Comparison of ENCODE assay signal across 1 cellular context in the genomic region with DNA sequence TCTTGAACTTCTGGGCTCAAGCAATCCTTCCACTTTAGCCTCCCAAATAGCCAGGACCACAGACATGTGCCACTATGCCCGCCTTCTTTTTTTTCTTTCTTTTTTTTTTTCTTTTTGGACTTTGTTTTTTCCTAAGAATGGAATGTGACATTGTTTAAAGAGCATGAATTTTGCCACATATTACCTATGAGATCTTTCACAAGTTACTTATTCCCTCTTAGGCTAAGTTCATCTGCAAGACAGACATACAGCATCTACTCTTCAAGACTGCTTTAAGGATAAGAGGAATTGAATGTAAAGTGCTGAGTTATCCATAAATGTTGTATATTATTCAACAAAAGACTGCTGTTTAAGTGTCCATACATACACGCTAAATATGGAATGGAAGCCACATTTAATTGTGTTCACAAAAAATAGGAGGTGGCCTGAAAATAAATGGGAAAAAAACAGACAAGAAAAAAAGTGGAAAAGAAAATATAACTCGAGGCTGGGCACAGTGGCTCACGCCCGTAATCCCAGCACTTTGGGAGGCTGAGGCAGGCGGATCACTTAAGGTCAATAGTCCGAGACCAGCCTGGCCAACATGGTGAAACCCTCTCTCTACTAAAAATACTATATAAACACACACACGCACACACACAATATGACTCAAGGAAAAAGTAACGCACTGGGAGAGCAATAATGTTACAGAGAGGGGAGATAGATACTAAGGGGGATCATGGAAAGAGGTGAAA.
TF ChIP-seq lines count a peak whose summit lies in the region.

No MANE protein-coding gene starts in this region.

TF ChIP-seq in HepG2, 621 proteins besides CTCF, POLR2A, EP300 and RAD21 (continued from another document and continues in another):
- TF ChIP-seq, protein P1, sequence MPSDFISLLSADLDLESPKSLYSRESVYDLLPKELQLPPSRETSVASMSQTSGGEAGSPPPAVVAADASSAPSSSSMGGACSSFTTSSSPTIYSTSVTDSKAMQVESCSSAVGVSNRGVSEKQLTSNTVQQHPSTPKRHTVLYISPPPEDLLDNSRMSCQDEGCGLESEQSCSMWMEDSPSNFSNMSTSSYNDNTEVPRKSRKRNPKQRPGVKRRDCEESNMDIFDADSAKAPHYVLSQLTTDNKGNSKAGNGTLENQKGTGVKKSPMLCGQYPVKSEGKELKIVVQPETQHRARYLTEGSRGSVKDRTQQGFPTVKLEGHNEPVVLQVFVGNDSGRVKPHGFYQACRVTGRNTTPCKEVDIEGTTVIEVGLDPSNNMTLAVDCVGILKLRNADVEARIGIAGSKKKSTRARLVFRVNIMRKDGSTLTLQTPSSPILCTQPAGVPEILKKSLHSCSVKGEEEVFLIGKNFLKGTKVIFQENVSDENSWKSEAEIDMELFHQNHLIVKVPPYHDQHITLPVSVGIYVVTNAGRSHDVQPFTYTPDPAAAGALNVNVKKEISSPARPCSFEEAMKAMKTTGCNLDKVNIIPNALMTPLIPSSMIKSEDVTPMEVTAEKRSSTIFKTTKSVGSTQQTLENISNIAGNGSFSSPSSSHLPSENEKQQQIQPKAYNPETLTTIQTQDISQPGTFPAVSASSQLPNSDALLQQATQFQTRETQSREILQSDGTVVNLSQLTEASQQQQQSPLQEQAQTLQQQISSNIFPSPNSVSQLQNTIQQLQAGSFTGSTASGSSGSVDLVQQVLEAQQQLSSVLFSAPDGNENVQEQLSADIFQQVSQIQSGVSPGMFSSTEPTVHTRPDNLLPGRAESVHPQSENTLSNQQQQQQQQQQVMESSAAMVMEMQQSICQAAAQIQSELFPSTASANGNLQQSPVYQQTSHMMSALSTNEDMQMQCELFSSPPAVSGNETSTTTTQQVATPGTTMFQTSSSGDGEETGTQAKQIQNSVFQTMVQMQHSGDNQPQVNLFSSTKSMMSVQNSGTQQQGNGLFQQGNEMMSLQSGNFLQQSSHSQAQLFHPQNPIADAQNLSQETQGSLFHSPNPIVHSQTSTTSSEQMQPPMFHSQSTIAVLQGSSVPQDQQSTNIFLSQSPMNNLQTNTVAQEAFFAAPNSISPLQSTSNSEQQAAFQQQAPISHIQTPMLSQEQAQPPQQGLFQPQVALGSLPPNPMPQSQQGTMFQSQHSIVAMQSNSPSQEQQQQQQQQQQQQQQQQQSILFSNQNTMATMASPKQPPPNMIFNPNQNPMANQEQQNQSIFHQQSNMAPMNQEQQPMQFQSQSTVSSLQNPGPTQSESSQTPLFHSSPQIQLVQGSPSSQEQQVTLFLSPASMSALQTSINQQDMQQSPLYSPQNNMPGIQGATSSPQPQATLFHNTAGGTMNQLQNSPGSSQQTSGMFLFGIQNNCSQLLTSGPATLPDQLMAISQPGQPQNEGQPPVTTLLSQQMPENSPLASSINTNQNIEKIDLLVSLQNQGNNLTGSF (CRISPR knock-in tag; IDR thresholded peaks at IDR 0.05), result no peak
- TF ChIP-seq ZNF589 (CRISPR knock-in tag; conservative IDR thresholded peaks at IDR 0.05) (no peak), HMG20A (CRISPR knock-in tag; IDR thresholded peaks at IDR 0.05; ENCODE audit: borderline replicate concordance) (no peak), SOX6 (IDR thresholded peaks at IDR 0.05) (no peak), SOX6 (CRISPR knock-in tag; IDR thresholded peaks at IDR 0.05) (peak; percentile 13; the same call in 1 of the 2 replicates), POGZ (CRISPR knock-in tag; IDR thresholded peaks at IDR 0.05) (peak; percentile 13; the same call in 1 of the 2 replicates), ERF (CRISPR knock-in tag; IDR thresholded peaks at IDR 0.05) (no peak), ZNF788 (CRISPR knock-in tag; IDR thresholded peaks at IDR 0.05; ENCODE audit: borderline replicate concordance) (no peak), SIN3B (IDR thresholded peaks at IDR 0.05; ENCODE audit: low read length) (no peak; the same call in 1 of the 2 replicates), U2AF2 (IDR thresholded peaks at IDR 0.05; ENCODE audit: low read depth, low read length) (no peak), ZFP62 (CRISPR knock-in tag; IDR thresholded peaks at IDR 0.05) (no peak), SRY (CRISPR knock-in tag; IDR thresholded peaks at IDR 0.05) (no peak), NR2C2 (CRISPR knock-in tag; IDR thresholded peaks at IDR 0.05; ENCODE audit: borderline replicate concordance) (no peak), SOX13 (IDR thresholded peaks at IDR 0.05) (no peak), SOX13 (CRISPR knock-in tag; conservative IDR thresholded peaks at IDR 0.05 in 1 of 2, IDR thresholded peaks at IDR 0.05 in 1 of 2) (peak in 1 of 2 experiments; percentile 28; a peak in 1 of 4 replicates), GFI1 (CRISPR knock-in tag; IDR thresholded peaks at IDR 0.05; ENCODE audit: borderline replicate concordance) (no peak), ZNF260 (CRISPR knock-in tag; IDR thresholded peaks at IDR 0.05; ENCODE audit: borderline replicate concordance, low read depth) (no peak), ZNF3 (CRISPR knock-in tag; IDR thresholded peaks at IDR 0.05) (no peak), ADNP (CRISPR knock-in tag; IDR thresholded peaks at IDR 0.05) (no peak), AGO2 (optimal IDR thresholded peaks at IDR 0.05; ENCODE audit: low read depth, low read length) (no peak), PHF8 (CRISPR knock-in tag; IDR thresholded peaks at IDR 0.05) (no peak), AGO1 (IDR thresholded peaks at IDR 0.05; ENCODE audit: low read depth, low read length, poor library complexity, severe bottlenecking) (no peak), ZNF644 (CRISPR knock-in tag; IDR thresholded peaks at IDR 0.05; ENCODE audit: low read depth) (peak; percentile 70; the same call in 1 of the 2 replicates), PAF1 (CRISPR knock-in tag; IDR thresholded peaks at IDR 0.05) (no peak), ZNF234 (CRISPR knock-in tag; conservative IDR thresholded peaks at IDR 0.05) (no peak), ZNF136 (CRISPR knock-in tag; IDR thresholded peaks at IDR 0.05; ENCODE audit: low read depth) (peak; percentile 62; the same call in 1 of the 2 replicates), HNF4A (CRISPR knock-in tag; IDR thresholded peaks at IDR 0.05) (peak; percentile 67; the same call in 1 of the 2 replicates), FOXK2 (IDR thresholded peaks at IDR 0.05) (peak; percentile 78), MED1 (CRISPR knock-in tag; IDR thresholded peaks at IDR 0.05) (peak; percentile 12; the same call in 1 of the 2 replicates), ISX (CRISPR knock-in tag; conservative IDR thresholded peaks at IDR 0.05) (no peak), RORA (CRISPR knock-in tag; IDR thresholded peaks at IDR 0.05) (no peak), ARNT (IDR thresholded peaks at IDR 0.05) (no peak), ZNF225 (CRISPR knock-in tag; IDR thresholded peaks at IDR 0.05) (no peak), ZMYM3 (CRISPR knock-in tag; IDR thresholded peaks at IDR 0.05) (0 out of 2 replicates have a peak, but pooled peaks have one; percentile 5), ZNF121 (CRISPR knock-in tag; IDR thresholded peaks at IDR 0.05) (0 out of 2 replicates have a peak, but pooled peaks have one; percentile 39), PHF20 (CRISPR knock-in tag; IDR thresholded peaks at IDR 0.05) (no peak), SNAPC2 (CRISPR knock-in tag; IDR thresholded peaks at IDR 0.05) (no peak), SSRP1 (CRISPR knock-in tag; IDR thresholded peaks at IDR 0.05) (no peak), ATF7 (IDR thresholded peaks at IDR 0.05) (0 out of 2 replicates have a peak, but pooled peaks have one; percentile 12), ATF7 (CRISPR knock-in tag; IDR thresholded peaks at IDR 0.05) (no peak), CEBPG (CRISPR knock-in tag; IDR thresholded peaks at IDR 0.05) (peak; percentile 40), FOXK1 (CRISPR knock-in tag; IDR thresholded peaks at IDR 0.05; ENCODE audit: borderline replicate concordance, low read depth) (peak; percentile 42; the same call in 1 of the 2 replicates), KDM2A (CRISPR knock-in tag; IDR thresholded peaks at IDR 0.05; ENCODE audit: borderline replicate concordance, low read depth) (no peak), ZNF274 (CRISPR knock-in tag; IDR thresholded peaks at IDR 0.05) (no peak), ZNF792 (CRISPR knock-in tag; IDR thresholded peaks at IDR 0.05) (0 out of 2 replicates have a peak, but pooled peaks have one; percentile 60)
- TF ChIP-seq, protein P2, sequence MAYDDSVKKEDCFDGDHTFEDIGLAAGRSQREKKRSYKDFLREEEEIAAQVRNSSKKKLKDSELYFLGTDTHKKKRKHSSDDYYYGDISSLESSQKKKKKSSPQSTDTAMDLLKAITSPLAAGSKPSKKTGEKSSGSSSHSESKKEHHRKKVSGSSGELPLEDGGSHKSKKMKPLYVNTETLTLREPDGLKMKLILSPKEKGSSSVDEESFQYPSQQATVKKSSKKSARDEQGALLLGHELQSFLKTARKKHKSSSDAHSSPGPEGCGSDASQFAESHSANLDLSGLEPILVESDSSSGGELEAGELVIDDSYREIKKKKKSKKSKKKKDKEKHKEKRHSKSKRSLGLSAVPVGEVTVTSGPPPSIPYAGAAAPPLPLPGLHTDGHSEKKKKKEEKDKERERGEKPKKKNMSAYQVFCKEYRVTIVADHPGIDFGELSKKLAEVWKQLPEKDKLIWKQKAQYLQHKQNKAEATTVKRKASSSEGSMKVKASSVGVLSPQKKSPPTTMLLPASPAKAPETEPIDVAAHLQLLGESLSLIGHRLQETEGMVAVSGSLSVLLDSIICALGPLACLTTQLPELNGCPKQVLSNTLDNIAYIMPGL (CRISPR knock-in tag; IDR thresholded peaks at IDR 0.05; ENCODE audit: borderline replicate concordance in 1 of 2, low read depth in 1 of 2), result 0 out of 4 replicates have a peak, but pooled peaks of 1 of the 2 experiments have one; percentile 10
- TF ChIP-seq, protein P3, sequence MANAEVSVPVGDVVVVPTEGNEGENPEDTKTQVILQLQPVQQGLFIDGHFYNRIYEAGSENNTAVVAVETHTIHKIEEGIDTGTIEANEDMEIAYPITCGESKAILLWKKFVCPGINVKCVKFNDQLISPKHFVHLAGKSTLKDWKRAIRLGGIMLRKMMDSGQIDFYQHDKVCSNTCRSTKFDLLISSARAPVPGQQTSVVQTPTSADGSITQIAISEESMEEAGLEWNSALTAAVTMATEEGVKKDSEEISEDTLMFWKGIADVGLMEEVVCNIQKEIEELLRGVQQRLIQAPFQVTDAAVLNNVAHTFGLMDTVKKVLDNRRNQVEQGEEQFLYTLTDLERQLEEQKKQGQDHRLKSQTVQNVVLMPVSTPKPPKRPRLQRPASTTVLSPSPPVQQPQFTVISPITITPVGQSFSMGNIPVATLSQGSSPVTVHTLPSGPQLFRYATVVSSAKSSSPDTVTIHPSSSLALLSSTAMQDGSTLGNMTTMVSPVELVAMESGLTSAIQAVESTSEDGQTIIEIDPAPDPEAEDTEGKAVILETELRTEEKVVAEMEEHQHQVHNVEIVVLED (CRISPR knock-in tag; IDR thresholded peaks at IDR 0.05; ENCODE audit: borderline replicate concordance), result no peak; the same call in 1 of the 2 replicates
- TF ChIP-seq, protein P4, sequence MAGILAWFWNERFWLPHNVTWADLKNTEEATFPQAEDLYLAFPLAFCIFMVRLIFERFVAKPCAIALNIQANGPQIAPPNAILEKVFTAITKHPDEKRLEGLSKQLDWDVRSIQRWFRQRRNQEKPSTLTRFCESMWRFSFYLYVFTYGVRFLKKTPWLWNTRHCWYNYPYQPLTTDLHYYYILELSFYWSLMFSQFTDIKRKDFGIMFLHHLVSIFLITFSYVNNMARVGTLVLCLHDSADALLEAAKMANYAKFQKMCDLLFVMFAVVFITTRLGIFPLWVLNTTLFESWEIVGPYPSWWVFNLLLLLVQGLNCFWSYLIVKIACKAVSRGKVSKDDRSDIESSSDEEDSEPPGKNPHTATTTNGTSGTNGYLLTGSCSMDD (CRISPR knock-in tag; IDR thresholded peaks at IDR 0.05), result no peak
- TF ChIP-seq, protein P5, sequence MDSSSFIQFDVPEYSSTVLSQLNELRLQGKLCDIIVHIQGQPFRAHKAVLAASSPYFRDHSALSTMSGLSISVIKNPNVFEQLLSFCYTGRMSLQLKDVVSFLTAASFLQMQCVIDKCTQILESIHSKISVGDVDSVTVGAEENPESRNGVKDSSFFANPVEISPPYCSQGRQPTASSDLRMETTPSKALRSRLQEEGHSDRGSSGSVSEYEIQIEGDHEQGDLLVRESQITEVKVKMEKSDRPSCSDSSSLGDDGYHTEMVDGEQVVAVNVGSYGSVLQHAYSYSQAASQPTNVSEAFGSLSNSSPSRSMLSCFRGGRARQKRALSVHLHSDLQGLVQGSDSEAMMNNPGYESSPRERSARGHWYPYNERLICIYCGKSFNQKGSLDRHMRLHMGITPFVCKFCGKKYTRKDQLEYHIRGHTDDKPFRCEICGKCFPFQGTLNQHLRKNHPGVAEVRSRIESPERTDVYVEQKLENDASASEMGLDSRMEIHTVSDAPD (CRISPR knock-in tag; IDR thresholded peaks at IDR 0.05), result no peak
- TF ChIP-seq, protein P6, sequence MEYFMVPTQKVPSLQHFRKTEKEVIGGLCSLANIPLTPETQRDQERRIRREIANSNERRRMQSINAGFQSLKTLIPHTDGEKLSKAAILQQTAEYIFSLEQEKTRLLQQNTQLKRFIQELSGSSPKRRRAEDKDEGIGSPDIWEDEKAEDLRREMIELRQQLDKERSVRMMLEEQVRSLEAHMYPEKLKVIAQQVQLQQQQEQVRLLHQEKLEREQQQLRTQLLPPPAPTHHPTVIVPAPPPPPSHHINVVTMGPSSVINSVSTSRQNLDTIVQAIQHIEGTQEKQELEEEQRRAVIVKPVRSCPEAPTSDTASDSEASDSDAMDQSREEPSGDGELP (IDR thresholded peaks at IDR 0.05; ENCODE audit: borderline replicate concordance, low read depth), result no peak
- TF ChIP-seq, protein P7, sequence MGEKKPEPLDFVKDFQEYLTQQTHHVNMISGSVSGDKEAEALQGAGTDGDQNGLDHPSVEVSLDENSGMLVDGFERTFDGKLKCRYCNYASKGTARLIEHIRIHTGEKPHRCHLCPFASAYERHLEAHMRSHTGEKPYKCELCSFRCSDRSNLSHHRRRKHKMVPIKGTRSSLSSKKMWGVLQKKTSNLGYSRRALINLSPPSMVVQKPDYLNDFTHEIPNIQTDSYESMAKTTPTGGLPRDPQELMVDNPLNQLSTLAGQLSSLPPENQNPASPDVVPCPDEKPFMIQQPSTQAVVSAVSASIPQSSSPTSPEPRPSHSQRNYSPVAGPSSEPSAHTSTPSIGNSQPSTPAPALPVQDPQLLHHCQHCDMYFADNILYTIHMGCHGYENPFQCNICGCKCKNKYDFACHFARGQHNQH (CRISPR knock-in tag; IDR thresholded peaks at IDR 0.05), result peak; percentile 45; the same call in 1 of the 2 replicates
- TF ChIP-seq, protein P8, sequence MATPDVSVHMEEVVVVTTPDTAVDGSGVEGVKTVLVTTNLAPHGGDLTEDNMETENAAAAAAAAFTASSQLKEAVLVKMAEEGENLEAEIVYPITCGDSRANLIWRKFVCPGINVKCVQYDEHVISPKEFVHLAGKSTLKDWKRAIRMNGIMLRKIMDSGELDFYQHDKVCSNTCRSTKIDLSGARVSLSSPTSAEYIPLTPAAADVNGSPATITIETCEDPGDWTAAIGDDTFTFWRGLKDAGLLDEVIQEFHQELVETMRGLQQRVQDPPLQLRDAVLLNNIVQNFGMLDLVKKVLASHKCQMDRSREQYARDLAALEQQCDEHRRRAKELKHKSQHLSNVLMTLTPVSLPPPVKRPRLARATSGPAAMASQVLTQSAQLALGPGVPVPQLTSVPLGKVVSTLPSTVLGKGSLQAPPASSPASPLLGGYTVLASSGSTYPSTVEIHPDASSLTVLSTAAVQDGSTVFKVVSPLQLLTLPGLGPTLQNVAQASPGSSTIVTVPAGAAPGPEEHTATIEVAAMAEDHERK (CRISPR knock-in tag; IDR thresholded peaks at IDR 0.05; ENCODE audit: low read depth), result no peak
